In genomic region chr17:80774146-80774545, GRCh38 we compare ENCODE assay signal across 1 cellular context.
TF ChIP-seq lines count a peak whose summit lies in the region.

No MANE protein-coding gene starts in this region.

TF ChIP-seq in GM23338, 12 proteins besides CTCF, POLR2A, EP300 and RAD21 (continued from another document):
- TF ChIP-seq, protein P1, sequence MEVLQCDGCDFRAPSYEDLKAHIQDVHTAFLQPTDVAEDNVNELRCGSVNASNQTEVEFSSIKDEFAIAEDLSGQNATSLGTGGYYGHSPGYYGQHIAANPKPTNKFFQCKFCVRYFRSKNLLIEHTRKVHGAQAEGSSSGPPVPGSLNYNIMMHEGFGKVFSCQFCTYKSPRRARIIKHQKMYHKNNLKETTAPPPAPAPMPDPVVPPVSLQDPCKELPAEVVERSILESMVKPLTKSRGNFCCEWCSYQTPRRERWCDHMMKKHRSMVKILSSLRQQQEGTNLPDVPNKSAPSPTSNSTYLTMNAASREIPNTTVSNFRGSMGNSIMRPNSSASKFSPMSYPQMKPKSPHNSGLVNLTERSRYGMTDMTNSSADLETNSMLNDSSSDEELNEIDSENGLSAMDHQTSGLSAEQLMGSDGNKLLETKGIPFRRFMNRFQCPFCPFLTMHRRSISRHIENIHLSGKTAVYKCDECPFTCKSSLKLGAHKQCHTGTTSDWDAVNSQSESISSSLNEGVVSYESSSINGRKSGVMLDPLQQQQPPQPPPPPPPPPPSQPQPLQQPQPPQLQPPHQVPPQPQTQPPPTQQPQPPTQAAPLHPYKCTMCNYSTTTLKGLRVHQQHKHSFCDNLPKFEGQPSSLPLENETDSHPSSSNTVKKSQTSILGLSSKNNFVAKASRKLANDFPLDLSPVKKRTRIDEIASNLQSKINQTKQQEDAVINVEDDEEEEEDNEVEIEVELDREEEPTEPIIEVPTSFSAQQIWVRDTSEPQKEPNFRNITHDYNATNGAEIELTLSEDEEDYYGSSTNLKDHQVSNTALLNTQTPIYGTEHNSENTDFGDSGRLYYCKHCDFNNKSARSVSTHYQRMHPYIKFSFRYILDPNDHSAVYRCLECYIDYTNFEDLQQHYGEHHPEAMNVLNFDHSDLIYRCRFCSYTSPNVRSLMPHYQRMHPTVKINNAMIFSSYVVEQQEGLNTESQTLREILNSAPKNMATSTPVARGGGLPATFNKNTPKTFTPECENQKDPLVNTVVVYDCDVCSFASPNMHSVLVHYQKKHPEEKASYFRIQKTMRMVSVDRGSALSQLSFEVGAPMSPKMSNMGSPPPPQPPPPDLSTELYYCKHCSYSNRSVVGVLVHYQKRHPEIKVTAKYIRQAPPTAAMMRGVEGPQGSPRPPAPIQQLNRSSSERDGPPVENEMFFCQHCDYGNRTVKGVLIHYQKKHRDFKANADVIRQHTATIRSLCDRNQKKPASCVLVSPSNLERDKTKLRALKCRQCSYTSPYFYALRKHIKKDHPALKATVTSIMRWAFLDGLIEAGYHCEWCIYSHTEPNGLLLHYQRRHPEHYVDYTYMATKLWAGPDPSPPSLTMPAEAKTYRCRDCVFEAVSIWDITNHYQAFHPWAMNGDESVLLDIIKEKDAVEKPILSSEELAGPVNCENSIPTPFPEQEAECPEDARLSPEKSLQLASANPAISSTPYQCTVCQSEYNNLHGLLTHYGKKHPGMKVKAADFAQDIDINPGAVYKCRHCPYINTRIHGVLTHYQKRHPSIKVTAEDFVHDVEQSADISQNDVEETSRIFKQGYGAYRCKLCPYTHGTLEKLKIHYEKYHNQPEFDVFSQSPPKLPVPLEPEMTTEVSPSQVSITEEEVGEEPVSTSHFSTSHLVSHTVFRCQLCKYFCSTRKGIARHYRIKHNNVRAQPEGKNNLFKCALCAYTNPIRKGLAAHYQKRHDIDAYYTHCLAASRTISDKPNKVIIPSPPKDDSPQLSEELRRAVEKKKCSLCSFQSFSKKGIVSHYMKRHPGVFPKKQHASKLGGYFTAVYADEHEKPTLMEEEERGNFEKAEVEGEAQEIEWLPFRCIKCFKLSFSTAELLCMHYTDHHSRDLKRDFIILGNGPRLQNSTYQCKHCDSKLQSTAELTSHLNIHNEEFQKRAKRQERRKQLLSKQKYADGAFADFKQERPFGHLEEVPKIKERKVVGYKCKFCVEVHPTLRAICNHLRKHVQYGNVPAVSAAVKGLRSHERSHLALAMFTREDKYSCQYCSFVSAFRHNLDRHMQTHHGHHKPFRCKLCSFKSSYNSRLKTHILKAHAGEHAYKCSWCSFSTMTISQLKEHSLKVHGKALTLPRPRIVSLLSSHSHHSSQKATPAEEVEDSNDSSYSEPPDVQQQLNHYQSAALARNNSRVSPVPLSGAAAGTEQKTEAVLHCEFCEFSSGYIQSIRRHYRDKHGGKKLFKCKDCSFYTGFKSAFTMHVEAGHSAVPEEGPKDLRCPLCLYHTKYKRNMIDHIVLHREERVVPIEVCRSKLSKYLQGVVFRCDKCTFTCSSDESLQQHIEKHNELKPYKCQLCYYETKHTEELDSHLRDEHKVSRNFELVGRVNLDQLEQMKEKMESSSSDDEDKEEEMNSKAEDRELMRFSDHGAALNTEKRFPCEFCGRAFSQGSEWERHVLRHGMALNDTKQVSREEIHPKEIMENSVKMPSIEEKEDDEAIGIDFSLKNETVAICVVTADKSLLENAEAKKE (CRISPR knock-in tag; IDR thresholded peaks at IDR 0.05), result no peak
- TF ChIP-seq ZNF114 (CRISPR knock-in tag; IDR thresholded peaks at IDR 0.05) (no peak), JUNB (IDR thresholded peaks at IDR 0.05; ENCODE audit: unreplicated experiment) (no peak), CREB1 (CRISPR knock-in tag; IDR thresholded peaks at IDR 0.05; ENCODE audit: low read depth) (no peak), POLR2AphosphoS5 (IDR thresholded peaks at IDR 0.05; ENCODE audit: low read depth) (no peak)
- TF ChIP-seq, protein P2, sequence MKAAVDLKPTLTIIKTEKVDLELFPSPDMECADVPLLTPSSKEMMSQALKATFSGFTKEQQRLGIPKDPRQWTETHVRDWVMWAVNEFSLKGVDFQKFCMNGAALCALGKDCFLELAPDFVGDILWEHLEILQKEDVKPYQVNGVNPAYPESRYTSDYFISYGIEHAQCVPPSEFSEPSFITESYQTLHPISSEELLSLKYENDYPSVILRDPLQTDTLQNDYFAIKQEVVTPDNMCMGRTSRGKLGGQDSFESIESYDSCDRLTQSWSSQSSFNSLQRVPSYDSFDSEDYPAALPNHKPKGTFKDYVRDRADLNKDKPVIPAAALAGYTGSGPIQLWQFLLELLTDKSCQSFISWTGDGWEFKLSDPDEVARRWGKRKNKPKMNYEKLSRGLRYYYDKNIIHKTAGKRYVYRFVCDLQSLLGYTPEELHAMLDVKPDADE (IDR thresholded peaks at IDR 0.05), result no peak
- TF ChIP-seq, protein P3, sequence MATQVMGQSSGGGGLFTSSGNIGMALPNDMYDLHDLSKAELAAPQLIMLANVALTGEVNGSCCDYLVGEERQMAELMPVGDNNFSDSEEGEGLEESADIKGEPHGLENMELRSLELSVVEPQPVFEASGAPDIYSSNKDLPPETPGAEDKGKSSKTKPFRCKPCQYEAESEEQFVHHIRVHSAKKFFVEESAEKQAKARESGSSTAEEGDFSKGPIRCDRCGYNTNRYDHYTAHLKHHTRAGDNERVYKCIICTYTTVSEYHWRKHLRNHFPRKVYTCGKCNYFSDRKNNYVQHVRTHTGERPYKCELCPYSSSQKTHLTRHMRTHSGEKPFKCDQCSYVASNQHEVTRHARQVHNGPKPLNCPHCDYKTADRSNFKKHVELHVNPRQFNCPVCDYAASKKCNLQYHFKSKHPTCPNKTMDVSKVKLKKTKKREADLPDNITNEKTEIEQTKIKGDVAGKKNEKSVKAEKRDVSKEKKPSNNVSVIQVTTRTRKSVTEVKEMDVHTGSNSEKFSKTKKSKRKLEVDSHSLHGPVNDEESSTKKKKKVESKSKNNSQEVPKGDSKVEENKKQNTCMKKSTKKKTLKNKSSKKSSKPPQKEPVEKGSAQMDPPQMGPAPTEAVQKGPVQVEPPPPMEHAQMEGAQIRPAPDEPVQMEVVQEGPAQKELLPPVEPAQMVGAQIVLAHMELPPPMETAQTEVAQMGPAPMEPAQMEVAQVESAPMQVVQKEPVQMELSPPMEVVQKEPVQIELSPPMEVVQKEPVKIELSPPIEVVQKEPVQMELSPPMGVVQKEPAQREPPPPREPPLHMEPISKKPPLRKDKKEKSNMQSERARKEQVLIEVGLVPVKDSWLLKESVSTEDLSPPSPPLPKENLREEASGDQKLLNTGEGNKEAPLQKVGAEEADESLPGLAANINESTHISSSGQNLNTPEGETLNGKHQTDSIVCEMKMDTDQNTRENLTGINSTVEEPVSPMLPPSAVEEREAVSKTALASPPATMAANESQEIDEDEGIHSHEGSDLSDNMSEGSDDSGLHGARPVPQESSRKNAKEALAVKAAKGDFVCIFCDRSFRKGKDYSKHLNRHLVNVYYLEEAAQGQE (IDR thresholded peaks at IDR 0.05; ENCODE audit: unreplicated experiment), result no peak
